ENCODE assay signal across 9 cellular contexts in the genomic region with DNA sequence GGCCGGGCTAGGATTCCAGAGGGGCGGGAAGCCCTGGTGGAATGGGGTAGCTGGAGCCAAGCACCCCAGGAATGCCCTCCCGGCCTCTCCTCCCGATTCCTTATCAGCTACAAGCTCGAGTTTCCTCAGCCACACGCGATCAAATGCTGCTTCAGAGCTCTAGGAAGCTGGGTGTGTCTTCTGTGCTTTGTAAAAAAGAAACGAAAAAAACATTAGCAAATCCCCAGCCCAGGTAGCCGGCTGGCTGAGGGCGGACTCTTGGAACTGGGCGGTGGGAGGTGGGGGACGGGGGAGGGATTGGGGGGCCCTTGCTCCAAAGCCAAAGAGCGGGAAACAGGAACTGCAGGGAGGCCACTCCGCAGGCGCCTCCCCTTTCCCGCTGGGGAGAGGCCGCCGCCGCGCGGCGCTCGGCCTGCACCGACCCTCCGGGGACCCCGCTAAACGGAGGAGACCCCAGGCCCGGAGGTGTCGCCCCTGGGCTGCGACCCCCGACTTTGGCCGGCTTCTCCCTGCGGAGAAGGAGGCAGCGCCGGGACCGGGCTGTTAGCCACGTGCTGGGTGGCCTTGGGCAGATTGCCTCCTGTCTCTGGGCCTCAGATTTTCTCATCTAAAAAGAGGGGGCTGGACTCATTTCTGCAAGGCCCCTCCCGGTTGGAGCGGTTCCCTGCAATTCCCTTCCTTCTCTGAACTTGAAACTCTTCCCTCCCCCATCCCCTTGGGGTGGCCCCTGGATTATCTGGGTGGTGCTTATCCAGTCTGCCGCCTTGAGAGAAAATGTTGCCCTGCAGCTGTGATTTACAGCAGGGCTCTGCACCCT. TPM values are rescaled to one million over a fixed set of nuclear protein-coding genes. Genes with fewer than 3 reads are reported as not detected.
DNase-seq lines count a peak whose midpoint lies in the region; ATAC-seq, FAIRE-seq and TF ChIP-seq lines count a peak whose summit lies in the region.
"Had no signal": no experiment of that assay in that cellular context is flagged by ENCODE, and none has a peak within 500 bp of the region (broad histone marks: within the 10 kb centered on the region; RNA-seq: fewer than 3 reads in every experiment).

No MANE protein-coding gene starts in this region.

- ATAC-seq in Right ventricle myocardium inferior (peak; percentile 91), HG02970 (IDR thresholded peaks at IDR 0.05; ENCODE audit: low FRiP score, unreplicated experiment) (no peak), HG02623 (IDR thresholded peaks at IDR 0.05; ENCODE audit: unreplicated experiment) (no peak)

- H3K79me2 ChIP-seq in trophoblast cell (ENCODE audit: control insufficient read depth, insufficient read depth, low read length, poor library complexity) = no peaks in the 10 kb centered on the region

- H4K8ac ChIP-seq in trophoblast cell (ENCODE audit: low read depth, low read length) = peak overlapping the region; percentile 70

- peaks cover 2 to 9% of the 10 kb centered on the region in 2 experiments for H3K4me1 ChIP-seq in trophoblast cell (ENCODE audit: control insufficient read depth in 1 of 2, insufficient read depth in 2 of 2, low read length in 2 of 2)

- peak overlapping the region; percentile 79 for H4K91ac ChIP-seq in trophoblast cell (ENCODE audit: low read depth, low read length)

- H2AK5ac ChIP-seq in trophoblast cell (ENCODE audit: low read length) = no peak overlapping the region

- peak overlapping the region; percentile 88 for H2BK120ac ChIP-seq in trophoblast cell (ENCODE audit: insufficient read depth, low read length, poor library complexity)

- peak overlapping the region; percentile 42 for H2BK12ac ChIP-seq in trophoblast cell (ENCODE audit: low read length)

- H3K4me3 ChIP-seq in GM12864 (ENCODE audit: low read depth, low read length) (peak overlapping the region; percentile 38), trophoblast cell (ENCODE audit: low read depth, low read length) (peak overlapping the region; percentile 60)

- H3K18ac ChIP-seq in trophoblast cell (ENCODE audit: low read length) = no peak overlapping the region

- whole genome bisulfite sequencing in trophoblast cell (ENCODE audit: extremely low coverage, insufficient coverage, insufficient read length) = no CpG with 5 or more reads among the region's 40 CpGs

- H2BK5ac ChIP-seq in trophoblast cell (ENCODE audit: low read depth, low read length, poor library complexity) = no peak overlapping the region

- no peaks in the 10 kb centered on the region for H3K27me3 ChIP-seq in trophoblast cell (ENCODE audit: insufficient read depth, low read length)

- H4K12ac ChIP-seq in trophoblast cell (ENCODE audit: low read depth, low read length) = peak overlapping the region; percentile 73

- H2AFZ ChIP-seq in trophoblast cell (ENCODE audit: insufficient read depth, low read length, poor library complexity) = peak overlapping the region; percentile 69

- no peaks in the 10 kb centered on the region for H3K36me3 ChIP-seq in trophoblast cell (ENCODE audit: control insufficient read depth in 1 of 2, insufficient read depth in 2 of 2, low read length in 2 of 2)

- H3K27ac ChIP-seq in VCaP (peak overlapping the region; percentile 34; the same call in 1 of the 2 replicates), trophoblast cell (ENCODE audit: low read depth, low read length) (peak overlapping the region; percentile 33)

- no peak for DNase-seq in GM12864 (ENCODE audit: low read depth)
- DNase-seq in Right ventricle myocardium inferior (ENCODE audit: missing footprints) = peak; percentile 86
- DNase-seq in trophoblast cell = no peak
- DNase-seq in superior temporal gyrus (ENCODE audit: extremely low spot score) = no peak

- peaks cover 3% of the 10 kb centered on the region for H3K9me3 ChIP-seq in trophoblast cell (ENCODE audit: insufficient read depth, low read depth, low read length)

- no peak for TF ChIP-seq CTCF in GM12864 (IDR thresholded peaks at IDR 0.05; ENCODE audit: low read depth, low read length, missing control alignments)
- TF ChIP-seq CTCF in VCaP (conservative IDR thresholded peaks at IDR 0.05) = no peak

- intact Hi-C loops in Right ventricle myocardium inferior (cut with DNase I) = no loop called here

- H3K14ac ChIP-seq in trophoblast cell (ENCODE audit: low read length) = peak overlapping the region; percentile 46

- H3K23ac ChIP-seq in trophoblast cell (ENCODE audit: low read length) = no peak overlapping the region

- peak overlapping the region; percentile 66 for H3K4me2 ChIP-seq in trophoblast cell (ENCODE audit: low read length)

- H3K9ac ChIP-seq in trophoblast cell (ENCODE audit: low read length) = no peak overlapping the region

- H3K4ac ChIP-seq in trophoblast cell (ENCODE audit: low read depth, low read length) = no peak overlapping the region

- FAIRE-seq in A204.1 (lab: Jason Lieb, UNC) = peak; percentile 96

- peaks cover 2% of the 10 kb centered on the region for H3K79me1 ChIP-seq in trophoblast cell (ENCODE audit: low read length)

RNA-seq across cellular contexts. Expression of a gene that starts 40.9 kb away (rescaled TPM):
- total RNA-seq in Right ventricle myocardium inferior = 3.5 TPM
- polyA plus RNA-seq in trophoblast cell (2013) = 0.18 TPM in 1 of 2 replicates, not detected in the other
- total RNA-seq: dermis microvascular lymphatic vessel endothelial cell had no signal
